Comparison of ENCODE assay signal across 10 cellular contexts in genomic region chr1:154179951-154180687, GRCh38. TPM values are rescaled to one million over a fixed set of nuclear protein-coding genes. Genes with fewer than 3 reads are reported as not detected.
A peak's percentile ranks its signal among the peaks of the same experiment; 100 is the strongest.
DNase-seq lines count a peak whose midpoint lies in the region; ATAC-seq and TF ChIP-seq lines count a peak whose summit lies in the region.
"Had no signal": no experiment of that assay in that cellular context is flagged by ENCODE, and none has a peak within 500 bp of the region (broad histone marks: within the 10 kb centered on the region; RNA-seq: fewer than 3 reads in every experiment).

No MANE protein-coding gene starts in this region.

- peaks cover 53% of the 10 kb centered on the region for H3K4me1 Mint-ChIP-seq in T-helper 2 cell treated with Interferon-gamma antibody and Interleukin-4, amounts not matched to agents 5 μg/mL and 100 μg/mL, for 36 hours (ENCODE audit: low read depth)

- H3K27ac Mint-ChIP-seq in T-helper 2 cell treated with Interferon-gamma antibody and Interleukin-4, amounts not matched to agents 5 μg/mL and 100 μg/mL, for 36 hours: peak overlapping the region; percentile 89

- H3K9me3 Mint-ChIP-seq in T-helper 2 cell treated with Interferon-gamma antibody and Interleukin-4, amounts not matched to agents 5 μg/mL and 100 μg/mL, for 36 hours: no peaks in the 10 kb centered on the region

- in situ Hi-C loops in transverse colon (cut with MboI; ENCODE audit: low pct_ligation_motif_present in 1 of 4, low pct_unique_long_range_greater_than_20kb in 1 of 4, low sequenced_read_pairs in 3 of 4): no loop called here

- intact Hi-C loops in Right ventricle myocardium superior (cut with DNase I) (no loop called here), heart left ventricle (cut with DNase I) (loop anchor here in 4 of 10 donors (5.0 to 10.0 kb wide), 3 partner anchors 92 to 188 kb away; partner anchors contain the start of genes RPS27 (in 3 of the 4) and HAX1 (in 1 of the 4)), transverse colon (cut with DNase I; ENCODE audit: low total_unique reads) (no loop called here)

- peak overlapping the region in 3 of 12 donors; percentile 32 to 98 (median 36) for H3K27ac ChIP-seq in heart left ventricle
- no peak overlapping the region for H3K27ac ChIP-seq in iPS-20b (ENCODE audit: low read length)
- peak overlapping the region; percentile 95 to 97 (median 96) for H3K27ac ChIP-seq in transverse colon

- no peak for TF ChIP-seq CTCF in heart left ventricle (IDR thresholded peaks at IDR 0.05)
- no peak for TF ChIP-seq CTCF in transverse colon (IDR thresholded peaks at IDR 0.05)

- 72 to 83% (median 79%) methylated on average over 3 of the region's 3 CpGs for WGBS in heart left ventricle, 4 donors
- WGBS in transverse colon (ENCODE audit: low coverage in 1 of 2), 2 donors: 38 to 56% methylated on average over 2 to 3 of the region's 3 CpGs

- no peaks in the 10 kb centered on the region for H3K27me3 Mint-ChIP-seq in T-helper 2 cell treated with Interferon-gamma antibody and Interleukin-4, amounts not matched to agents 5 μg/mL and 100 μg/mL, for 36 hours (ENCODE audit: low read depth)

- peak overlapping the region; percentile 33; the same call in 1 of the 2 replicates for H3K9ac ChIP-seq in iPS-20b (ENCODE audit: low read depth, low read length)

- H3K4me3 Mint-ChIP-seq in T-helper 2 cell treated with Interferon-gamma antibody and Interleukin-4, amounts not matched to agents 5 μg/mL and 100 μg/mL, for 36 hours: peak overlapping the region; percentile 100

- H3K36me3 ChIP-seq in heart left ventricle (peaks cover 0 to 39% (median 12%) of the 10 kb centered on the region in 9 donors), iPS-20b (ENCODE audit: insufficient read depth, low read depth, low read length) (peaks cover 51% of the 10 kb centered on the region), transverse colon (peaks cover 0 to 15% (median 0%) of the 10 kb centered on the region in 4 donors)

- peak; percentile 48 for DNase-seq in Right ventricle myocardium superior
- no peak for DNase-seq in heart left ventricle
- no peak for DNase-seq in T-helper 2 cell treated with Interferon-gamma antibody and Interleukin-4, amounts not matched to agents 5 μg/mL and 100 μg/mL, for 36 hours (ENCODE audit: low spot score)
- peak; percentile 32 for DNase-seq in transverse colon
- DNase-seq in NCI-H146 (lab: John Stamatoyannopoulos, UW): no peak
- no peak for DNase-seq in kidney glomerular epithelial cell (lab: John Stamatoyannopoulos, UW)
- no peak for DNase-seq in 8988T

- ATAC-seq in Right ventricle myocardium superior (ENCODE audit: poor library complexity): no peak
- ATAC-seq in heart left ventricle: no peak

- H3K4me1 ChIP-seq in heart left ventricle (peaks cover 8 to 78% (median 66%) of the 10 kb centered on the region in 12 donors), iPS-20b (ENCODE audit: insufficient read depth, low read length) (peaks cover 27% of the 10 kb centered on the region), transverse colon (peaks cover 36 to 76% (median 67%) of the 10 kb centered on the region in 4 donors)

- peaks cover 67% of the 10 kb centered on the region for H3K36me3 Mint-ChIP-seq in T-helper 2 cell treated with Interferon-gamma antibody and Interleukin-4, amounts not matched to agents 5 μg/mL and 100 μg/mL, for 36 hours (ENCODE audit: low read depth)

- H3K27me3 ChIP-seq in heart left ventricle (no peaks in the 10 kb centered on the region), iPS-20b (ENCODE audit: insufficient read depth, low read length) (no peaks in the 10 kb centered on the region), transverse colon (no peaks in the 10 kb centered on the region)

- TF ChIP-seq EP300 in transverse colon (IDR thresholded peaks at IDR 0.05; ENCODE audit: low read depth): no peak

- H3K4me3 ChIP-seq in heart left ventricle (peak overlapping the region in 3 of 12 donors; percentile 19 to 99 (median 92)), iPS-20b (ENCODE audit: low read length) (peak overlapping the region; percentile 83; the same call in 1 of the 2 replicates), transverse colon (peak overlapping the region in 2 of 4 donors; percentile 69 to 82)

- no peak for TF ChIP-seq POLR2A in heart left ventricle (IDR thresholded peaks at IDR 0.05)
- no peak for TF ChIP-seq POLR2A in transverse colon (IDR thresholded peaks at IDR 0.05)

- H3K9me3 ChIP-seq in heart left ventricle: no peaks in the 10 kb centered on the region
- no peaks in the 10 kb centered on the region for H3K9me3 ChIP-seq in iPS-20b (ENCODE audit: insufficient read depth, low read depth, low read length)
- H3K9me3 ChIP-seq in transverse colon: no peaks in the 10 kb centered on the region

RNA-seq across cellular contexts. Expression of gene TPM3, which starts 11.8 kb away (rescaled TPM):
- total RNA-seq in Right ventricle myocardium superior (80.9 TPM), heart left ventricle (100 to 1,000 TPM in 7 of 9 donors, 10 to 100 TPM in 2; 76.5 to 259 (median 120) TPM), transverse colon (100 to 1,000 TPM; 208 to 434 (median 324) TPM)
- 100 to 1,000 TPM; 101 to 163 TPM for polyA plus RNA-seq in heart left ventricle

RNA-seq across cellular contexts. Expression of gene NUP210L, which starts 25.2 kb away (rescaled TPM):
- 0.43 TPM for total RNA-seq in Right ventricle myocardium superior
- under 1 TPM in 3 of 9 donors, not detected in 6; 0.04 to 0.31 (median 0.05) TPM for total RNA-seq in heart left ventricle
- polyA plus RNA-seq in heart left ventricle: not detected
- total RNA-seq in transverse colon: not detected
- total RNA-seq: HT1080 had no signal

RNA-seq across cellular contexts. Expression of gene CFAP141, which starts 26.0 kb away (rescaled TPM):
- not detected for total RNA-seq in Right ventricle myocardium superior
- not detected for total RNA-seq in heart left ventricle
- polyA plus RNA-seq in heart left ventricle: not detected
- total RNA-seq in transverse colon: not detected
- total RNA-seq: HT1080, pulmonary artery endothelial cell had no signal

RNA-seq across cellular contexts. Expression of gene UBAP2L, which starts 40.6 kb away (rescaled TPM):
- 91.2 TPM for total RNA-seq in Right ventricle myocardium superior
- 100 to 1,000 TPM in 5 of 9 donors, 10 to 100 TPM in 4; 57.4 to 142 (median 100) TPM for total RNA-seq in heart left ventricle
- 10 to 100 TPM; 61.6 to 88.3 TPM for polyA plus RNA-seq in heart left ventricle
- total RNA-seq in transverse colon: 10 to 100 TPM; 42.4 to 62.0 (median 50.6) TPM

Comparison
In these comparisons a context has a peak if more than half of its experiments do, and no peak if none do; other contexts are left out.
1. DNase-seq: peak in Right ventricle myocardium superior (single experiment) and transverse colon (single experiment); none in heart left ventricle (0 of 5), T-helper 2 cell treated with Interferon-gamma antibody and Interleukin-4, amounts not matched to agents 5 μg/mL and 100 μg/mL, for 36 hours (single experiment), NCI-H146 (single experiment), kidney glomerular epithelial cell (single experiment) and 8988T (single experiment).